Comparison of ENCODE assay signal across 29 cellular contexts in genomic region chr7:34848670-34849069, GRCh38.
"Had no signal": no experiment of that assay in that cellular context is flagged by ENCODE, and none has a peak within 500 bp of the region (broad histone marks: within the 10 kb centered on the region; RNA-seq: fewer than 3 reads in every experiment).

No MANE protein-coding gene starts in this region.

- H3K9me3 Mint-ChIP-seq: nephron, neural crest cell had no signal

- H3K27ac ChIP-seq: left lung, lower lobe of right lung, pancreas, prostate gland, skin epidermis, stomach, testis, thyroid gland, transverse colon, upper lobe of left lung, vagina had no signal

- H3K4me1 Mint-ChIP-seq: immature natural killer cell, nephron, neural crest cell had no signal

- H3K27me3 ChIP-seq: left lung, pancreas, stomach, testis, thyroid gland, transverse colon, upper lobe of left lung, vagina had no signal

- H3K27ac Mint-ChIP-seq: immature natural killer cell; naive thymus-derived CD8-positive, alpha-beta T cell; nephron had no signal

- H3K4me3 ChIP-seq: left lung, lower lobe of right lung, pancreas, prostate gland, skin epidermis, stomach, testis, thyroid gland, transverse colon, upper lobe of left lung, vagina had no signal

- ATAC-seq: left colon; lower lobe of right lung; naive thymus-derived CD8-positive, alpha-beta T cell; pancreas; right cardiac atrium; sciatic nerve had no signal

- H3K36me3 Mint-ChIP-seq: immature natural killer cell had no signal

- H3K4me3 Mint-ChIP-seq: immature natural killer cell; naive thymus-derived CD8-positive, alpha-beta T cell; nephron; neural crest cell had no signal

- DNase-seq: hypothalamus; immature natural killer cell; kidney; left colon; left lung; lower lobe of right lung; mesenchymal stem cell; naive thymus-derived CD8-positive, alpha-beta T cell; nucleus accumbens; pancreas; posterior cingulate gyrus; retina; right cardiac atrium; stimulated activated CD4-positive, alpha-beta T cell treated with anti-CD3 and anti-CD28 coated beads, Interleukin-12 subunit alpha, Interleukin-12 subunit beta, amount 100 ng/mL, for 4 hours; stimulated activated CD4-positive, alpha-beta T cell treated with anti-CD3 and anti-CD28 coated beads, Interleukin-15, amount 100 ng/mL, for 24 hours; stimulated activated CD4-positive, alpha-beta T cell treated with anti-CD3 and anti-CD28 coated beads, Interleukin-2, amount 100 ng/mL, for 24 hours; stimulated activated CD4-positive, alpha-beta T cell treated with anti-CD3 and anti-CD28 coated beads, Interleukin-4, amount 100 ng/mL, for 1 hour; stimulated activated naive CD4-positive, alpha-beta T cell; stomach; testis; thyroid gland; transverse colon; upper lobe of left lung had no signal

- H3K36me3 ChIP-seq: left lung, lower lobe of right lung, pancreas, prostate gland, stomach, thyroid gland, transverse colon, upper lobe of left lung, vagina had no signal

- H3K4me1 ChIP-seq: left lung, lower lobe of right lung, pancreas, prostate gland, stomach, testis, thyroid gland, transverse colon, upper lobe of left lung, vagina had no signal

- H3K9me3 ChIP-seq: left lung, lower lobe of right lung, pancreas, prostate gland, stomach, testis, thyroid gland, transverse colon, upper lobe of left lung, vagina had no signal
